Comparison of ENCODE assay signal across 11 cellular contexts in genomic region chr19:46412034-46412982, GRCh38. TPM values are rescaled to one million over a fixed set of nuclear protein-coding genes. Genes with fewer than 3 reads are reported as not detected.
DNase-seq lines count a peak whose midpoint lies in the region; ATAC-seq and TF ChIP-seq lines count a peak whose summit lies in the region.
"Had no signal": no experiment of that assay in that cellular context is flagged by ENCODE, and none has a peak within 500 bp of the region (broad histone marks: within the 10 kb centered on the region; RNA-seq: fewer than 3 reads in every experiment).

No MANE protein-coding gene starts in this region.

- WGBS in neuronal stem cell (ENCODE audit: extremely low coverage in 2 of 2, insufficient read length in 2 of 2, insufficient replicate concordance in 1 of 2), 2 donors: no CpG with 5 or more reads among the region's 68 CpGs

- H2BK12ac ChIP-seq in neuronal stem cell (ENCODE audit: low read length): peak overlapping the region; percentile 4

- peaks cover 5% of the 10 kb centered on the region for H3K36me3 ChIP-seq in A673 (ENCODE audit: insufficient read depth, low read length, poor library complexity, severe bottlenecking)
- peaks cover 9% of the 10 kb centered on the region; the same call in 1 of the 2 replicates for H3K36me3 ChIP-seq in RWPE2 (ENCODE audit: low read depth)
- H3K36me3 ChIP-seq in neuronal stem cell (replicated peaks in 1 of 2; ENCODE audit: control insufficient read depth in 2 of 2, insufficient read depth in 2 of 2, low read length in 2 of 2): peaks cover 7 to 23% of the 10 kb centered on the region in 2 donors
- H3K36me3 ChIP-seq: BE2C had no signal

- POLR2A ChIA-PET in A673 (lab: Charles Lee; ENCODE audit: low non-redundant PET): interaction anchor here (0.6 kb wide), 1 partner anchor 590 kb away, joined by 4 read pairs; no protein-coding TSS in a partner anchor

- H2BK5ac ChIP-seq in neuronal stem cell (ENCODE audit: low read length): peak overlapping the region; percentile 84

- peaks cover 7% of the 10 kb centered on the region for H3K79me1 ChIP-seq in neuronal stem cell (ENCODE audit: low read depth, low read length)

- peak overlapping the region; percentile 92 for H3K4me2 ChIP-seq in neuronal stem cell (ENCODE audit: insufficient read depth, low read length, poor library complexity, severe bottlenecking)

- H3K27ac ChIP-seq in A673 (ENCODE audit: low read depth, low read length, poor library complexity, severe bottlenecking): peak overlapping the region; percentile 88
- H3K27ac ChIP-seq in RWPE2 (ENCODE audit: poor library complexity, severe bottlenecking): peak overlapping the region; percentile 59
- no peak overlapping the region for H3K27ac ChIP-seq in neuronal stem cell (replicated peaks; ENCODE audit: low read length)

- no peaks in the 10 kb centered on the region for H3K27me3 ChIP-seq in A673 (replicated peaks; ENCODE audit: insufficient read depth, low read depth, low read length, poor library complexity)
- H3K27me3 ChIP-seq in RWPE2 (ENCODE audit: insufficient read depth, poor library complexity, severe bottlenecking): no peaks in the 10 kb centered on the region
- peaks cover 0 to 35% (median 5%) of the 10 kb centered on the region in 3 experiments for H3K27me3 ChIP-seq in neuronal stem cell (ENCODE audit: control insufficient read depth in 3 of 3, insufficient read depth in 3 of 3, low read depth in 1 of 3, low read length in 3 of 3)
- H3K27me3 ChIP-seq: BE2C had no signal

- H3K4me3 ChIP-seq in A673 (ENCODE audit: low read depth, low read length, poor library complexity, severe bottlenecking): peak overlapping the region; percentile 80
- peak overlapping the region; percentile 35 for H3K4me3 ChIP-seq in RWPE2 (ENCODE audit: severe bottlenecking)
- peak overlapping the region; percentile 83 for H3K4me3 ChIP-seq in fibroblast of villous mesenchyme (ENCODE audit: low read depth, low read length)
- peak overlapping the region; percentile 83 to 87 for H3K4me3 ChIP-seq in neuronal stem cell (ENCODE audit: low read length in 2 of 2)

- H3K23ac ChIP-seq in neuronal stem cell (ENCODE audit: low read depth, low read length, poor library complexity): peak overlapping the region; percentile 68

- H4K91ac ChIP-seq in neuronal stem cell (ENCODE audit: low read depth, low read length, poor library complexity): no peak overlapping the region

- intact Hi-C loops in A673 (cut with micrococcal nuclease; ENCODE audit: unreplicated experiment): no loop called here

- H4K8ac ChIP-seq in neuronal stem cell (ENCODE audit: low read depth, low read length): no peak overlapping the region

- H3K4ac ChIP-seq in neuronal stem cell (ENCODE audit: low read length): no peak overlapping the region

- no peak; the same call in 1 of the 2 replicates for TF ChIP-seq CTCF in A673 (conservative IDR thresholded peaks at IDR 0.05; ENCODE audit: low read depth, low read length)
- peak; percentile 19 for TF ChIP-seq CTCF in RWPE2 (IDR thresholded peaks at IDR 0.05; ENCODE audit: poor library complexity, severe bottlenecking)
- peak; percentile 9 for TF ChIP-seq CTCF in fibroblast of villous mesenchyme (IDR thresholded peaks at IDR 0.05; ENCODE audit: insufficient read depth, low read depth, low read length)

- DNase-seq in A673 (ENCODE audit: low spot score): no peak
- DNase-seq in RWPE2 (ENCODE audit: low spot score): no peak
- no peak for DNase-seq in fibroblast of villous mesenchyme (ENCODE audit: low read depth)
- DNase-seq in neuronal stem cell (ENCODE audit: low spot score): no peak
- no peak for DNase-seq in NOMO-1 (lab: John Stamatoyannopoulos, UW; ENCODE audit: unreplicated experiment in 2 of 2)
- no peak for DNase-seq in stimulated activated naive CD4-positive, alpha-beta T cell (lab: John Stamatoyannopoulos, UW)
- DNase-seq: activated CD4-positive, alpha-beta T cell treated with anti-CD3 and anti-CD28 coated beads for 36 hours; BE2C had no signal

- H3K9ac ChIP-seq in neuronal stem cell (ENCODE audit: low read depth, low read length, poor library complexity): peak overlapping the region; percentile 89

- H2AK5ac ChIP-seq in neuronal stem cell (ENCODE audit: low read depth, low read length): peak overlapping the region; percentile 92

- CTCF ChIA-PET in A673 (lab: Charles Lee): interaction anchor here (1.1 kb wide), 1 partner anchor 7 kb away, joined by 7 read pairs; no protein-coding TSS in a partner anchor

- H3K9me3 ChIP-seq in A673 (ENCODE audit: low read depth, low read length, poor library complexity, severe bottlenecking) (no peaks in the 10 kb centered on the region), RWPE2 (ENCODE audit: severe bottlenecking) (no peaks in the 10 kb centered on the region), neuronal stem cell (replicated peaks in 1 of 2; ENCODE audit: control insufficient read depth in 2 of 2, insufficient read depth in 1 of 2, low read depth in 1 of 2, low read length in 2 of 2) (peaks cover 2 to 3% of the 10 kb centered on the region in 2 donors)
- H3K9me3 ChIP-seq: BE2C had no signal

- ATAC-seq in RWPE2 (ENCODE audit: low read depth): no peak
- ATAC-seq in GM21447 (IDR thresholded peaks at IDR 0.05; ENCODE audit: unreplicated experiment): no peak
- ATAC-seq in GM19397 (IDR thresholded peaks at IDR 0.05; ENCODE audit: unreplicated experiment): no peak
- ATAC-seq: activated CD4-positive, alpha-beta T cell treated with anti-CD3 and anti-CD28 coated beads for 36 hours had no signal

- H2AFZ ChIP-seq in neuronal stem cell (ENCODE audit: low read length): peak overlapping the region; percentile 87

- H3K18ac ChIP-seq in neuronal stem cell (ENCODE audit: low read length): peak overlapping the region; percentile 90

- peak overlapping the region; percentile 25 for H2BK15ac ChIP-seq in neuronal stem cell (ENCODE audit: low read length)

- peaks cover 53% of the 10 kb centered on the region for H3K4me1 ChIP-seq in A673 (ENCODE audit: insufficient read depth, low read length, poor library complexity, severe bottlenecking)
- H3K4me1 ChIP-seq in RWPE2 (ENCODE audit: insufficient read depth, poor library complexity, severe bottlenecking): peaks cover 11% of the 10 kb centered on the region
- H3K4me1 ChIP-seq in neuronal stem cell (ENCODE audit: control insufficient read depth in 2 of 2, insufficient read depth in 1 of 2, low read depth in 1 of 2, low read length in 2 of 2): peaks cover 26 to 27% of the 10 kb centered on the region in 2 donors

- peak overlapping the region; percentile 87 for H3K14ac ChIP-seq in neuronal stem cell (ENCODE audit: low read length)

- no TSS peak for BruUV-seq in A673 (replicated peaks; lab: Mats Ljungman, UMichigan)

- H2BK120ac ChIP-seq in neuronal stem cell (ENCODE audit: low read depth, low read length): no peak overlapping the region

RNA-seq across cellular contexts. Expression of gene CCDC8, which starts 1.1 kb away (rescaled TPM):
- total RNA-seq in A673 (2021) (24.5 and 32.1 TPM in 2 replicates), fibroblast of villous mesenchyme (8.6 and 12.9 TPM in 2 replicates)
- 7.0 TPM for polyA plus RNA-seq in neuronal stem cell (2013, experiment 1 of 2)
- polyA plus RNA-seq in neuronal stem cell (2013, experiment 2 of 2): 7.6 TPM
- total RNA-seq: activated CD4-positive, alpha-beta T cell treated with anti-CD3 and anti-CD28 coated beads for 36 hours had no signal

RNA-seq across cellular contexts. Expression of gene PNMA8C, which starts 16.4 kb away (rescaled TPM):
- total RNA-seq in A673 (2021): not detected in 2 replicates
- under 0.01 TPM in 2 replicates for total RNA-seq in fibroblast of villous mesenchyme
- polyA plus RNA-seq in neuronal stem cell (2013, experiment 1 of 2): 0.52 TPM
- polyA plus RNA-seq in neuronal stem cell (2013, experiment 2 of 2): 0.47 TPM
- total RNA-seq: activated CD4-positive, alpha-beta T cell treated with anti-CD3 and anti-CD28 coated beads for 36 hours; lung microvascular endothelial cell had no signal

RNA-seq across cellular contexts. Expression of gene PNMA8A, which starts 59.1 kb away (rescaled TPM):
- total RNA-seq in A673 (2021): 12.8 and 15.9 TPM in 2 replicates
- total RNA-seq in fibroblast of villous mesenchyme: 0.97 and 9.9 TPM in 2 replicates
- 41.6 TPM for polyA plus RNA-seq in neuronal stem cell (2013, experiment 1 of 2)
- 41.3 TPM for polyA plus RNA-seq in neuronal stem cell (2013, experiment 2 of 2)
- total RNA-seq: activated CD4-positive, alpha-beta T cell treated with anti-CD3 and anti-CD28 coated beads for 36 hours; lung microvascular endothelial cell had no signal

Comparison
In these comparisons a context has a peak if more than half of its experiments do, and no peak if none do; other contexts are left out.
1. H3K4me3 ChIP-seq: peak in every context shown above with its lines; median percentile 85 in neuronal stem cell; 83 in fibroblast of villous mesenchyme; 80 in A673; 35 in RWPE2.